In the genomic region with DNA sequence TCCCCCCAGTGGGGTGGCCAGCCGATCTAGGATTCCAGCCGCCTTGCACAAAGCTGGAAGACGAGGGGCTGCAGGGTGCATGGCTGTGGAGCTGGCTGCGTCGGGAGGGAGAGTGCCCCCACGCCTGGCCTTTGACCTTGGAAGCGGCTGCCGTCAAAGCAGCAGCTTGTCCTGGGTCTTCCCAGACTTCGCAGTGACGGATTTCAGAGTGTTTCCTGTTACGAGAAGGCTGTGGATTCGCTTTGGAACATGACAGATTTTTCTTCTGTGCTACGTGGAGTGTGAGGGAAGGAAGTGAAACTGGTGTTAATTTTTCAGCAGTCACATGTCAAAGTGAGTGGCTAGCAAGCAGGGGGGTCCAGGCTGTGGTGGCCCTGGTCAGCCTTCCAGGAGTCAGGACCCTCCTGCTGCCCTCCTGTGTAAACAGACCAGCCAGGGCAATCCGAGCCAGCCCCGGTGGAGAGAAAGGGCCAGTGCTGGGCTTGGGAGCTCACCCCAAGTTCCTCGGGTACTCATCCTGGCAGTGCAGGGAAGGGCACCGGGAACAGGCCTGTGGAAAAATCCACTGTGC, we compare ENCODE assay signal across 9 cellular contexts.
A peak's percentile ranks its signal among the peaks of the same experiment; 100 is the strongest.
DNase-seq lines count a peak whose midpoint lies in the region; ATAC-seq and TF ChIP-seq lines count a peak whose summit lies in the region.
"Had no signal": no experiment of that assay in that cellular context is flagged by ENCODE, and none has a peak within 500 bp of the region (broad histone marks: within the 10 kb centered on the region; RNA-seq: fewer than 3 reads in every experiment).

No MANE protein-coding gene starts in this region.

- peak overlapping the region; percentile 49 to 58 for H3K9ac ChIP-seq in stomach smooth muscle (ENCODE audit: low read length in 2 of 2)

- POLR2A ChIA-PET in HEK293T (lab: Yijun Ruan, JAX), result no interaction called here
- POLR2A ChIA-PET in activated CD4-positive, alpha-beta T cell treated with anti-CD3 and anti-CD28 coated beads for 36 hours (lab: Charles Lee), result no interaction called here

- H3K36me3 Mint-ChIP-seq in IgD-negative memory B cell, result peaks cover 5% of the 10 kb centered on the region
- no peaks in the 10 kb centered on the region for H3K36me3 Mint-ChIP-seq in activated CD4-positive, alpha-beta T cell treated with anti-CD3 and anti-CD28 coated beads for 36 hours (ENCODE audit: low read depth)

- DNase-seq in adrenal gland (peak in 6 of 7 donors; percentile 46 to 66 (median 58)), lower lobe of right lung (peak; percentile 58), occipital lobe (lab: John Stamatoyannopoulos, UW) (no peak), HEK293T (ENCODE audit: extremely low spot score) (no peak)
- DNase-seq in activated CD4-positive, alpha-beta T cell treated with anti-CD3 and anti-CD28 coated beads for 36 hours, result no peak

- no peak for TF ChIP-seq CTCF in adrenal gland (IDR thresholded peaks at IDR 0.05)
- TF ChIP-seq CTCF in lower lobe of right lung (IDR thresholded peaks at IDR 0.05), result no peak

- no peaks in the 10 kb centered on the region for H3K9me3 Mint-ChIP-seq in IgD-negative memory B cell
- H3K9me3 Mint-ChIP-seq in activated CD4-positive, alpha-beta T cell treated with anti-CD3 and anti-CD28 coated beads for 36 hours (ENCODE audit: low read depth), result no peaks in the 10 kb centered on the region
- H3K9me3 Mint-ChIP-seq: central memory CD8-positive, alpha-beta T cell had no signal

- H3K4me1 Mint-ChIP-seq in IgD-negative memory B cell, result peaks cover 10 to 13% (median 11%) of the 10 kb centered on the region in 3 donors
- H3K4me1 Mint-ChIP-seq in activated CD4-positive, alpha-beta T cell treated with anti-CD3 and anti-CD28 coated beads for 36 hours, result no peaks in the 10 kb centered on the region
- H3K4me1 Mint-ChIP-seq: central memory CD8-positive, alpha-beta T cell had no signal

- H3K4me3 Mint-ChIP-seq in IgD-negative memory B cell, result peak overlapping the region; percentile 12 to 86 (median 48)
- no peak overlapping the region for H3K4me3 Mint-ChIP-seq in activated CD4-positive, alpha-beta T cell treated with anti-CD3 and anti-CD28 coated beads for 36 hours
- H3K4me3 Mint-ChIP-seq: central memory CD8-positive, alpha-beta T cell had no signal

- peak overlapping the region in 1 of 4 donors; percentile 9 for H3K4me3 ChIP-seq in adrenal gland
- H3K4me3 ChIP-seq in lower lobe of right lung, result peak overlapping the region; percentile 45
- peak overlapping the region; percentile 60 to 65 for H3K4me3 ChIP-seq in stomach smooth muscle (ENCODE audit: low read length in 2 of 2)

- 7 to 45% (median 27%) methylated on average over 5 to 17 of the region's 17 CpGs for WGBS in adrenal gland, 4 donors

- H3K27me3 ChIP-seq in adrenal gland (no peaks in the 10 kb centered on the region), lower lobe of right lung (ENCODE audit: low read depth) (no peaks in the 10 kb centered on the region), stomach smooth muscle (ENCODE audit: control insufficient read depth in 1 of 2, insufficient read depth in 2 of 2, low read length in 2 of 2) (no peaks in the 10 kb centered on the region)

- H3K36me3 ChIP-seq in adrenal gland (replicated peaks in 1 of 2) (no peaks in the 10 kb centered on the region), lower lobe of right lung (no peaks in the 10 kb centered on the region), stomach smooth muscle (ENCODE audit: control insufficient read depth in 2 of 2, insufficient read depth in 2 of 2, low read length in 2 of 2) (no peaks in the 10 kb centered on the region)

- H3K27ac ChIP-seq in adrenal gland (peak overlapping the region; percentile 66 to 81 (median 75)), lower lobe of right lung (peak overlapping the region; percentile 68), stomach smooth muscle (ENCODE audit: low read length) (peak overlapping the region; percentile 83)

- no peaks in the 10 kb centered on the region for H3K27me3 Mint-ChIP-seq in IgD-negative memory B cell
- no peaks in the 10 kb centered on the region for H3K27me3 Mint-ChIP-seq in activated CD4-positive, alpha-beta T cell treated with anti-CD3 and anti-CD28 coated beads for 36 hours
- H3K27me3 Mint-ChIP-seq: central memory CD8-positive, alpha-beta T cell had no signal

- CTCF ChIA-PET in HEK293T (lab: Yijun Ruan, JAX), result no interaction called here
- CTCF ChIA-PET in activated CD4-positive, alpha-beta T cell treated with anti-CD3 and anti-CD28 coated beads for 36 hours (lab: Charles Lee), result no interaction called here

- H3K4me1 ChIP-seq in adrenal gland (replicated peaks in 1 of 2), result peaks cover 33 to 41% of the 10 kb centered on the region in 2 donors
- H3K4me1 ChIP-seq in lower lobe of right lung, result peaks cover 19% of the 10 kb centered on the region
- peaks cover 37% of the 10 kb centered on the region for H3K4me1 ChIP-seq in stomach smooth muscle (ENCODE audit: control insufficient read depth, insufficient read depth, low read length)

- peak overlapping the region in 2 of 3 donors; percentile 29 to 63 for H3K27ac Mint-ChIP-seq in IgD-negative memory B cell
- H3K27ac Mint-ChIP-seq in activated CD4-positive, alpha-beta T cell treated with anti-CD3 and anti-CD28 coated beads for 36 hours, result no peak overlapping the region

- no peak for TF ChIP-seq POLR2A in adrenal gland (IDR thresholded peaks at IDR 0.05)

- H3K9me3 ChIP-seq in adrenal gland (replicated peaks in 1 of 3), result no peaks in the 10 kb centered on the region
- H3K9me3 ChIP-seq in lower lobe of right lung, result no peaks in the 10 kb centered on the region
- no peaks in the 10 kb centered on the region for H3K9me3 ChIP-seq in stomach smooth muscle (ENCODE audit: control insufficient read depth in 2 of 2, low read length in 2 of 2)

- ATAC-seq in lower lobe of right lung (peak; percentile 60 to 66), HG02981 (IDR thresholded peaks at IDR 0.05; ENCODE audit: unreplicated experiment) (no peak)
- ATAC-seq in activated CD4-positive, alpha-beta T cell treated with anti-CD3 and anti-CD28 coated beads for 36 hours, result no peak

- intact Hi-C loops in adrenal gland (cut with DNase I) (no loop called here), lower lobe of right lung (cut with DNase I) (no loop called here)
- intact Hi-C loops in activated CD4-positive, alpha-beta T cell treated with anti-CD3 and anti-CD28 coated beads for 36 hours (cut with DNase I, micrococcal nuclease), result no loop called here

TF ChIP-seq in HEK293T, 16 proteins besides CTCF, POLR2A, EP300 and RAD21:
- TF ChIP-seq ELF4 (IDR thresholded peaks at IDR 0.05) (no peak), ARNT (IDR thresholded peaks at IDR 0.05) (no peak), HDGF (IDR thresholded peaks at IDR 0.05; ENCODE audit: borderline replicate concordance) (no peak), FOXM1 (IDR thresholded peaks at IDR 0.05; ENCODE audit: borderline replicate concordance) (no peak), L3MBTL2 (conservative IDR thresholded peaks at IDR 0.05) (no peak), FOXA1 (IDR thresholded peaks at IDR 0.05) (no peak), TARDBP (IDR thresholded peaks at IDR 0.05) (no peak), NFRKB (IDR thresholded peaks at IDR 0.05) (no peak), FOXK2 (IDR thresholded peaks at IDR 0.05) (no peak), BHLHE40 (IDR thresholded peaks at IDR 0.05; ENCODE audit: borderline replicate concordance) (no peak), CTBP1 (IDR thresholded peaks at IDR 0.05; ENCODE audit: borderline replicate concordance) (no peak), ZNF384 (IDR thresholded peaks at IDR 0.05) (no peak)
TF ChIP-seq in HEK293T: peak in this region for 0.

Comparison
In these comparisons a context has a peak if more than half of its experiments do, and no peak if none do; other contexts are left out.
1. DNase-seq: peak in adrenal gland (6 of 7) and lower lobe of right lung (single experiment); none in occipital lobe (single experiment), HEK293T (single experiment) and activated CD4-positive, alpha-beta T cell treated with anti-CD3 and anti-CD28 coated beads for 36 hours (single experiment).
2. ATAC-seq: peak in lower lobe of right lung (2 of 2); none in HG02981 (single experiment) and activated CD4-positive, alpha-beta T cell treated with anti-CD3 and anti-CD28 coated beads for 36 hours (single experiment).
3. Peak in every context shown above with its lines, with median percentiles within 50 percentile points of each other: H3K27ac ChIP-seq.